Comparison of ENCODE assay signal across 8 cellular contexts in genomic region chr9:110156902-110157301, GRCh38. TPM values are rescaled to one million over a fixed set of nuclear protein-coding genes. Genes with fewer than 3 reads are reported as not detected.
DNase-seq lines count a peak whose midpoint lies in the region; ATAC-seq and TF ChIP-seq lines count a peak whose summit lies in the region.

No MANE protein-coding gene starts in this region.

- H3K4me1 ChIP-seq in gastroesophageal sphincter (peaks cover 3 to 61% (median 26%) of the 10 kb centered on the region in 3 donors), GM23338 (ENCODE audit: insufficient read depth) (peaks cover 15% of the 10 kb centered on the region)

- no peaks in the 10 kb centered on the region for H3K9me3 ChIP-seq in gastroesophageal sphincter

- peaks cover 0 to 1% (median 0%) of the 10 kb centered on the region in 3 donors for H3K27me3 Mint-ChIP-seq in CD14-positive monocyte (ENCODE audit: low read depth in 3 of 3)
- H3K27me3 Mint-ChIP-seq in GM23338 (ENCODE audit: insufficient read depth, low read depth, poor library complexity): peaks cover 7% of the 10 kb centered on the region

- H4K20me1 ChIP-seq in GM23338 (replicated peaks; ENCODE audit: insufficient read depth): peaks cover 43% of the 10 kb centered on the region

- TF ChIP-seq CTCF in CD14-positive monocyte (IDR thresholded peaks at IDR 0.05): no peak
- no peak for TF ChIP-seq CTCF in gastroesophageal sphincter (IDR thresholded peaks at IDR 0.05)
- TF ChIP-seq CTCF in GM23338 (conservative IDR thresholded peaks at IDR 0.05; ENCODE audit: low read depth in 2 of 2): no peak

- peaks cover 33% of the 10 kb centered on the region for H3K79me2 ChIP-seq in GM23338 (replicated peaks; ENCODE audit: insufficient read depth)

- peak; percentile 81 for ATAC-seq in GM18909 (IDR thresholded peaks at IDR 0.05; ENCODE audit: poor library complexity, unreplicated experiment)
- ATAC-seq in HG03095 (IDR thresholded peaks at IDR 0.05; ENCODE audit: unreplicated experiment): peak; percentile 73
- peak; percentile 50 for ATAC-seq in gastroesophageal sphincter
- ATAC-seq in GM23338: no peak

- peak overlapping the region in 2 of 7 donors; percentile 58 to 63 for H3K27ac Mint-ChIP-seq in CD14-positive monocyte
- H3K27ac Mint-ChIP-seq in GM23338: no peak overlapping the region

- H3K9me3 Mint-ChIP-seq in CD14-positive monocyte (no peaks in the 10 kb centered on the region), GM23338 (no peaks in the 10 kb centered on the region)

- H3K27me3 ChIP-seq in gastroesophageal sphincter: no peaks in the 10 kb centered on the region
- peaks cover 20% of the 10 kb centered on the region; the same call in 1 of the 2 replicates for H3K27me3 ChIP-seq in GM23338 (ENCODE audit: insufficient read depth)

- H3K27ac ChIP-seq in gastroesophageal sphincter (peak overlapping the region in 1 of 4 donors; percentile 0), GM23338 (ENCODE audit: low read depth) (no peak overlapping the region)

- H3K4me3 Mint-ChIP-seq in CD14-positive monocyte: peak overlapping the region; percentile 80 to 90
- no peak overlapping the region for H3K4me3 Mint-ChIP-seq in GM23338

- no peak overlapping the region for H2AFZ ChIP-seq in GM23338

- intact Hi-C loops in CD14-positive monocyte (cut with micrococcal nuclease): no loop called here

- H3K36me3 ChIP-seq in gastroesophageal sphincter (peaks cover 0 to 29% of the 10 kb centered on the region in 2 donors), GM23338 (ENCODE audit: insufficient read depth) (no peaks in the 10 kb centered on the region)

- 11 to 20% methylated on average over 3 of the region's 4 CpGs for WGBS in gastroesophageal sphincter (ENCODE audit: low coverage in 1 of 2), 2 donors

- H3K36me3 Mint-ChIP-seq in CD14-positive monocyte: peaks cover 11 to 13% of the 10 kb centered on the region in 2 donors
- H3K36me3 Mint-ChIP-seq in GM23338 (ENCODE audit: low read depth): peaks cover 25% of the 10 kb centered on the region

- DNase-seq in CD14-positive monocyte (ENCODE audit: low spot score): no peak
- DNase-seq in SIG-M5 (lab: John Stamatoyannopoulos, UW): peak; percentile 71
- no peak for DNase-seq in GM23338 (ENCODE audit: low spot score)
- no peak for DNase-seq in DMS53 treated with DMSO at 0.1 percent for 48 hours (lab: John Stamatoyannopoulos, UW; ENCODE audit: unreplicated experiment)
- no peak for DNase-seq in NCI-H2029 (lab: John Stamatoyannopoulos, UW)

- H3K4me1 Mint-ChIP-seq in CD14-positive monocyte: peaks cover 74% of the 10 kb centered on the region
- H3K4me1 Mint-ChIP-seq in GM23338: peaks cover 26% of the 10 kb centered on the region

- H3F3A ChIP-seq in GM23338 (replicated peaks; ENCODE audit: low read depth): no peaks in the 10 kb centered on the region

- H3K4me2 ChIP-seq in GM23338: no peak overlapping the region

- H3K9me2 ChIP-seq in GM23338 (ENCODE audit: insufficient read depth): 0 out of 2 replicates have a peak, but pooled peaks cover 5% of the 10 kb centered on the region

- TF ChIP-seq EP300 in gastroesophageal sphincter (IDR thresholded peaks at IDR 0.05): no peak

- no peak for TF ChIP-seq POLR2A in gastroesophageal sphincter (IDR thresholded peaks at IDR 0.05)

- H3K4me3 ChIP-seq in gastroesophageal sphincter (no peak overlapping the region), GM23338 (no peak overlapping the region)

TF ChIP-seq in GM23338, 12 proteins besides CTCF, POLR2A, EP300 and RAD21:
- no peak for TF ChIP-seq ZNF462 (CRISPR knock-in tag; IDR thresholded peaks at IDR 0.05)
- no peak for TF ChIP-seq ZNF114 (CRISPR knock-in tag; IDR thresholded peaks at IDR 0.05)
- TF ChIP-seq NANOG (IDR thresholded peaks at IDR 0.05; ENCODE audit: borderline replicate concordance): no peak
- TF ChIP-seq STAT1 (IDR thresholded peaks at IDR 0.05; ENCODE audit: unreplicated experiment): no peak
- no peak for TF ChIP-seq ETS1 (IDR thresholded peaks at IDR 0.05)

RNA-seq across cellular contexts. Expression of gene C9orf152, which starts 51.1 kb away (rescaled TPM):
- not detected for polyA plus RNA-seq in CD14-positive monocyte
- total RNA-seq in gastroesophageal sphincter: under 1 TPM in 1 of 4 donors, not detected in 3; 0.17 TPM
- total RNA-seq in GM23338 (2014; rRNA removed; shearing (Covaris generic)): not detected in 2 replicates
- not detected in 2 replicates for polyA plus RNA-seq in GM23338 (2016; fragmentation: Nextera tagmentation; extraction: Ambion mirVana)
